In genomic region chr6:135638108-135638507, GRCh38 we compare ENCODE assay signal across 26 cellular contexts.
"Had no signal": no experiment of that assay in that cellular context is flagged by ENCODE, and none has a peak within 500 bp of the region (broad histone marks: within the 10 kb centered on the region; RNA-seq: fewer than 3 reads in every experiment).

No MANE protein-coding gene starts in this region.

- H3K27me3 Mint-ChIP-seq: brain had no signal

- H3K36me3 Mint-ChIP-seq: brain, T-cell, WTC11 had no signal

- H3K27ac ChIP-seq: SK-N-MC had no signal

- ATAC-seq: K562, Panc1, Right ventricle myocardium inferior, T-cell, WTC11 had no signal

- H3K4me3 Mint-ChIP-seq: activated CD4-positive, alpha-beta T cell treated with anti-CD3 and anti-CD28 coated beads, Interleukin-2, amount 10 ng/mL, durations not matched to agents 7 days and 5 days; brain; central memory CD8-positive, alpha-beta T cell; T-cell; WTC11 had no signal

- H3K27ac Mint-ChIP-seq: activated CD4-positive, alpha-beta T cell treated with anti-CD3 and anti-CD28 coated beads, Interleukin-2, amount 10 ng/mL, durations not matched to agents 7 days and 5 days; brain; T-cell; WTC11 had no signal

- H3K4me3 ChIP-seq: K562, SK-N-MC had no signal

- H3K4me1 Mint-ChIP-seq: brain; central memory CD8-positive, alpha-beta T cell had no signal

- H3K9me3 Mint-ChIP-seq: brain; central memory CD8-positive, alpha-beta T cell; T-cell; WTC11 had no signal

- DNase-seq: activated CD4-positive, alpha-beta T cell treated with anti-CD3 and anti-CD28 coated beads, Interleukin-2, amount 10 ng/mL, durations not matched to agents 7 days and 5 days; activated CD4-positive, CD25-positive, alpha-beta regulatory T cell treated with anti-CD3 and anti-CD28 coated beads, Interleukin-2, amount 50 U/mL, for 72 hours; activated naive CD4-positive, alpha-beta T cell treated with anti-CD3 and anti-CD28 coated beads, Interleukin-2, amount 50 U/mL, for 16 hours; activated T-cell treated with anti-CD3 and anti-CD28 coated beads for 4 hours; amygdala; cortex of kidney; Karpas-422; MM.1S; NCI-H1105; NCI-H1436; NCI-H1694 treated with DMSO at 0.1 percent for 48 hours; NCI-H2029 treated with DMSO at 0.1 percent for 48 hours; NCI-H510A treated with DMSO at 0.1 percent for 48 hours; NCI-H69; NK-92 treated with Interleukin-12 subunit alpha and Interleukin-12 subunit beta, amount 100 ng/mL, for 24 hours; OCI-M1; RPMI8226; T-cell had no signal

- FAIRE-seq: astrocyte had no signal
